23 cellular contexts compared by ENCODE assay signal in the genomic region with DNA sequence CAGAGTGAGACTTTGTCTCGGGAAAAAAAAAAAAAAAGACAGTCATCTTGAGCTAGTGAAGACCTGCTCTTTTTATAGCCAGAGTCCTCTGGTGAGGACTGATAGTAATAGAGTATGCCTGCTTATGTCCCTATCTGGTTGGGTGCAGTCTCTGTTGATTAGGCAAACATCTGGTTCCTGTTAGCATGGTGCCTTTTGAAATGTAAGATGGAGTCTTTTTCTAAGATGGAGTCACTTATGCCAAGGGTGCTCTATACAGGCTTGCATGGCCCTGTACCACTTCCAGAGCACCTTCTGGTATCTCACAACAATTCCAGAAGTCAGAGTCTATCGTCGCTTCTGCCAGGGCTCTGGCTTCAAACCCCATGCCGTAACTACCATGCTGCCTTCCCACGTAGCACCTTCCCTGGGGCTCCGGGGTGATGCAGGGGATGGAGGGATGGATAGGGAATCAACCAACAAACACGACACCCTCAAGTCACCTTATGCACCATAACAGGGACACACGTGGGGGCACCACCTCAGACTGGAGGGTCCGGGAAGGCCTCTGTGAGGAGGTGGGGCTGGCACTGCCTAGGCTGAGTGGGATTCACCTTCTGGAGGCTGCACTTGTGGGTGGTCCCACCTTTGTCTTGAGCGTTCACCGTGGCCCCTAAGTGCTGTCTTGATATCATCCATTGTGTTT. TPM values are rescaled to one million over a fixed set of nuclear protein-coding genes. Genes with fewer than 3 reads are reported as not detected.
"Had no signal": no experiment of that assay in that cellular context is flagged by ENCODE, and none has a peak within 500 bp of the region (broad histone marks: within the 10 kb centered on the region; RNA-seq: fewer than 3 reads in every experiment).

No MANE protein-coding gene starts in this region.

- H3K4me3 ChIP-seq: dorsolateral prefrontal cortex, esophagus muscularis mucosa, hepatocyte, left ventricle myocardium inferior, lower lobe of right lung, psoas muscle, right lobe of liver, tibial artery, upper lobe of right lung had no signal

- ATAC-seq: left cardiac atrium; lower lobe of right lung; psoas muscle; right lobe of liver; stimulated activated effector memory CD8-positive, alpha-beta T cell treated with anti-CD3 and anti-CD28 coated beads, Interleukin-12 subunit alpha, Interleukin-12 subunit beta, amount 100 ng/mL, for 72 hours; stimulated activated naive CD8-positive, alpha-beta T cell treated with anti-CD3 and anti-CD28 coated beads, Interleukin-15, Interleukin-2, amounts not matched to agents 100 U/mL and 50 U/mL, for 24 hours; upper lobe of right lung had no signal

- FAIRE-seq: kidney had no signal

- H3K27me3 ChIP-seq: hepatocyte, right lobe of liver had no signal

- DNase-seq: cortex of kidney; dorsolateral prefrontal cortex; effector CD8-positive, alpha-beta T cell; foreskin fibroblast; kidney; left cardiac atrium; left ventricle myocardium inferior; lower lobe of right lung; naive B cell; psoas muscle; retina; right lobe of liver; stimulated activated CD4-positive, alpha-beta T cell treated with anti-CD3 and anti-CD28 coated beads, Interleukin-4, amount 100 ng/mL, for 1 hour; stimulated activated CD8-positive, alpha-beta memory T cell treated with anti-CD3 and anti-CD28 coated beads, Interleukin-4, amount 100 ng/mL, for 48 hours; stimulated activated naive CD8-positive, alpha-beta T cell treated with anti-CD3 and anti-CD28 coated beads, Interleukin-15, Interleukin-2, amounts not matched to agents 100 U/mL and 50 U/mL, for 24 hours; tibial artery; upper lobe of right lung had no signal

- H3K4me2 ChIP-seq: hepatocyte had no signal

- H3K9me3 ChIP-seq: lower lobe of right lung, psoas muscle, right lobe of liver, tibial artery, upper lobe of right lung had no signal

- H3K4me1 ChIP-seq: esophagus muscularis mucosa, left ventricle myocardium inferior, lower lobe of right lung, psoas muscle, right lobe of liver, tibial artery, upper lobe of right lung had no signal

- H3K27ac ChIP-seq: dorsolateral prefrontal cortex, esophagus muscularis mucosa, hepatocyte, left ventricle myocardium inferior, lower lobe of right lung, psoas muscle, right lobe of liver, tibial artery, upper lobe of right lung had no signal

- H3K79me2 ChIP-seq: hepatocyte had no signal

- H3K36me3 ChIP-seq: esophagus muscularis mucosa, left ventricle myocardium inferior, lower lobe of right lung, right lobe of liver, tibial artery, upper lobe of right lung had no signal

- H2AFZ ChIP-seq: hepatocyte had no signal

RNA-seq across cellular contexts. Expression of gene PADI6, which starts 11.6 kb away (rescaled TPM):
- total RNA-seq: dorsolateral prefrontal cortex, esophagus muscularis mucosa, hepatocyte, kidney, left cardiac atrium, left ventricle myocardium inferior, lower lobe of right lung, mesothelial cell of epicardium, osteoblast, psoas muscle, right lobe of liver, temporal lobe, upper lobe of right lung had no signal
- polyA plus RNA-seq: hepatocyte had no signal

RNA-seq across cellular contexts. Expression of gene PADI4, which starts 52.4 kb away (rescaled TPM):
- total RNA-seq: hepatocyte, mesothelial cell of epicardium, osteoblast had no signal
- polyA plus RNA-seq: hepatocyte had no signal
